In the genomic region with DNA sequence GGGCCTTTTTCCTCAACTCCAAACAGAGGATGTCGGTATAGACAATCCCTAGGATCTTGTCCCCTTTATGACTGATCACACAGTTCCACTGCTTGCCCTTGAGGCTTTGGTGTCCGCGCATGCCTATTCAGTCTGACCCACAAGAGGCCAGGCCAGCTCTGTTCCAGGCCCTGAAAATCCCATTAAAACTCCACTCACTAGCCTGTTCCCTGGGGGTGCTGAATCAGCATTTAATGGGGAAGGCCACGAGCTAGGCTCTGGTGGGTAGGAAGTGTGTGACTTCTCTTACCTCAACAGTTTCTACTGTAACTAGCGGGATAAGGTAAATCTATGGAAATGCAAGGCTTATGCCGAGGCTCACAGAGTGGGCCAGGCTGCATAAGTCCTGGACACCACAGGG, we compare ENCODE assay signal across 1 cellular context.
TF ChIP-seq lines count a peak whose summit lies in the region.

No MANE protein-coding gene starts in this region.

TF ChIP-seq in H1, 55 proteins besides CTCF, POLR2A, EP300 and RAD21:
- TF ChIP-seq PHF8 (conservative IDR thresholded peaks at IDR 0.05; ENCODE audit: low read depth, low read length) (no peak), MAFK (IDR thresholded peaks at IDR 0.05; ENCODE audit: low read depth, low read length) (peak; percentile 90)
